ENCODE assay signal across 9 cellular contexts in the genomic region with DNA sequence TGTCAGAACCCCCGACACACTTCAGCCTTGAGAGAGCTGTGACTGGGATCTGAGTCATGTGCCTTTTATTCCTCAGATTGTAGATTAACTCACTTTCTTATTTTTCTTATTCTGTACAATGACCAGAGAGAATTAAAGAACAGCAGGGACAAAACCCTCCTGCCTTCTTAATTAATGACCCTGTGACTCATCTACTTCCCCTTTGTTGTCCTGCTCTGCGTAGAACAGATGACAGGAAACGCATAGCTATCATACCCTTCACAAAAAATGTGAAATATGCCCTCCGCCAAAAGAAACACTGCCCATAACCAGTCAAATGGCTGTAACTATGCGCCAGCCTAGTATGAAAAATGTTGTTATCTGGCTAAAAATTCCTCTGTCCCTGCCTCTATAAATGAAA. TPM values are rescaled to one million over a fixed set of nuclear protein-coding genes. Genes with fewer than 3 reads are reported as not detected.
DNase-seq lines count a peak whose midpoint lies in the region; ATAC-seq lines count a peak whose summit lies in the region.
"Had no signal": no experiment of that assay in that cellular context is flagged by ENCODE, and none has a peak within 500 bp of the region (broad histone marks: within the 10 kb centered on the region; RNA-seq: fewer than 3 reads in every experiment).

No MANE protein-coding gene starts in this region.

- no peak for ATAC-seq in GM18907 (IDR thresholded peaks at IDR 0.05; ENCODE audit: unreplicated experiment)

- DNase-seq in DMS53 treated with DMSO at 0.1 percent for 48 hours (lab: John Stamatoyannopoulos, UW; ENCODE audit: unreplicated experiment) (peak; percentile 28), NCI-H226 (peak; percentile 97), dedifferentiated amniotic fluid mesenchymal stem cell (ENCODE audit: extremely low spot score) (peak; percentile 96), myocyte (ENCODE audit: low read depth) (peak; percentile 83), NCI-H128 (lab: John Stamatoyannopoulos, UW; ENCODE audit: unreplicated experiment) (no peak), NCI-H526 treated with DMSO at 0.1 percent for 48 hours (lab: John Stamatoyannopoulos, UW) (no peak)
- no peak for DNase-seq in activated CD8-positive, alpha-beta memory T cell treated with anti-CD3 and anti-CD28 coated beads for 24 hours
- DNase-seq: SHP77 had no signal

RNA-seq across cellular contexts. Expression of a gene that starts 9.1 kb away (rescaled TPM):
- total RNA-seq in myocyte, result 352 and 536 TPM in 2 replicates
- polyA plus RNA-seq in myocyte (2012), result 54.0 TPM

Comparison
In these comparisons a context has a peak if more than half of its experiments do, and no peak if none do; other contexts are left out.
1. DNase-seq: peak in DMS53 treated with DMSO at 0.1 percent for 48 hours (single experiment), NCI-H226 (single experiment), dedifferentiated amniotic fluid mesenchymal stem cell (single experiment) and myocyte (single experiment); none in NCI-H128 (single experiment), activated CD8-positive, alpha-beta memory T cell treated with anti-CD3 and anti-CD28 coated beads for 24 hours (single experiment) and NCI-H526 treated with DMSO at 0.1 percent for 48 hours (single experiment).